26 cellular contexts compared by ENCODE assay signal in genomic region chr9:86809151-86809550, GRCh38.
"Had no signal": no experiment of that assay in that cellular context is flagged by ENCODE, and none has a peak within 500 bp of the region (broad histone marks: within the 10 kb centered on the region; RNA-seq: fewer than 3 reads in every experiment).

No MANE protein-coding gene starts in this region.

- H3K4me3 Mint-ChIP-seq: naive B cell; naive thymus-derived CD8-positive, alpha-beta T cell; stimulated activated memory B cell treated with anti-CD40 and anti-IgM and Interleukin-4, amounts not matched to agents 10 μg/mL and 1 μg/mL and 100 μg/mL, for 72 hours; stimulated activated naive CD8-positive, alpha-beta T cell treated with anti-CD3 and anti-CD28 coated beads, Interleukin-15, amount 100 ng/mL, for 72 hours had no signal

- H3K9me3 Mint-ChIP-seq: naive thymus-derived CD8-positive, alpha-beta T cell; stimulated activated memory B cell treated with anti-CD40 and anti-IgM and Interleukin-4, amounts not matched to agents 10 μg/mL and 1 μg/mL and 100 μg/mL, for 72 hours had no signal

- DNase-seq: naive B cell; naive thymus-derived CD8-positive, alpha-beta T cell; ovary; right cardiac atrium; right lobe of liver; sigmoid colon; small intestine; stimulated activated CD4-positive, alpha-beta T cell treated with anti-CD3 and anti-CD28 coated beads, Interleukin-12 subunit alpha, Interleukin-12 subunit beta, amount 100 ng/mL, for 4 hours; stimulated activated CD4-positive, alpha-beta T cell treated with anti-CD3 and anti-CD28 coated beads, Interleukin-1b, Interleukin-23, amount 100 ng/mL, for 48 hours; stimulated activated CD4-positive, alpha-beta T cell treated with anti-CD3 and anti-CD28 coated beads, Interleukin-4, amount 100 ng/mL, for 1 hour; stimulated activated CD4-positive, alpha-beta T cell treated with anti-CD3 and anti-CD28 coated beads, Interleukin-4, amount 100 ng/mL, for 4 hours; stimulated activated CD8-positive, alpha-beta memory T cell treated with anti-CD3 and anti-CD28 coated beads, Interleukin-4, amount 100 ng/mL, for 48 hours; stimulated activated naive CD4-positive, alpha-beta T cell; stimulated activated naive CD8-positive, alpha-beta T cell treated with anti-CD3 and anti-CD28 coated beads, Interleukin-15, amount 100 ng/mL, for 72 hours; stimulated activated naive CD8-positive, alpha-beta T cell treated with anti-CD3 and anti-CD28 coated beads, Interleukin-15, Interleukin-2, amounts not matched to agents 100 U/mL and 50 U/mL, for 24 hours; substantia nigra; testis; tibial artery; transverse colon; upper lobe of left lung had no signal

- H3K27me3 Mint-ChIP-seq: naive B cell; stimulated activated memory B cell treated with anti-CD40 and anti-IgM and Interleukin-4, amounts not matched to agents 10 μg/mL and 1 μg/mL and 100 μg/mL, for 72 hours had no signal

- ATAC-seq: naive thymus-derived CD8-positive, alpha-beta T cell; right cardiac atrium; right lobe of liver; stimulated activated memory B cell treated with anti-CD40 and anti-IgM and Interleukin-4, amounts not matched to agents 10 μg/mL and 1 μg/mL and 100 μg/mL, for 72 hours; stimulated activated naive CD8-positive, alpha-beta T cell treated with anti-CD3 and anti-CD28 coated beads, Interleukin-15, amount 100 ng/mL, for 72 hours; stimulated activated naive CD8-positive, alpha-beta T cell treated with anti-CD3 and anti-CD28 coated beads, Interleukin-15, Interleukin-2, amounts not matched to agents 100 U/mL and 50 U/mL, for 24 hours had no signal

- H3K27me3 ChIP-seq: neutrophil, ovary, right lobe of liver, sigmoid colon, suprapubic skin, testis, tibial artery, transverse colon, upper lobe of left lung, vagina had no signal

- H3K27ac Mint-ChIP-seq: naive thymus-derived CD8-positive, alpha-beta T cell; stimulated activated memory B cell treated with anti-CD40 and anti-IgM and Interleukin-4, amounts not matched to agents 10 μg/mL and 1 μg/mL and 100 μg/mL, for 72 hours; stimulated activated naive CD8-positive, alpha-beta T cell treated with anti-CD3 and anti-CD28 coated beads, Interleukin-15, amount 100 ng/mL, for 72 hours had no signal

- H3K36me3 Mint-ChIP-seq: naive B cell; naive thymus-derived CD8-positive, alpha-beta T cell; stimulated activated memory B cell treated with anti-CD40 and anti-IgM and Interleukin-4, amounts not matched to agents 10 μg/mL and 1 μg/mL and 100 μg/mL, for 72 hours had no signal

- H3K4me1 ChIP-seq: prostate gland, right lobe of liver, suprapubic skin, tibial artery, upper lobe of left lung, vagina had no signal

- FAIRE-seq: small intestine, urothelium cell line had no signal

- H3K36me3 ChIP-seq: neutrophil, ovary, prostate gland, right lobe of liver, sigmoid colon, suprapubic skin, tibial artery, transverse colon, upper lobe of left lung, vagina had no signal

- H3K9me3 ChIP-seq: neutrophil, ovary, prostate gland, right lobe of liver, sigmoid colon, suprapubic skin, testis, tibial artery, transverse colon, upper lobe of left lung, vagina had no signal

- H3K4me1 Mint-ChIP-seq: naive B cell; naive thymus-derived CD8-positive, alpha-beta T cell; stimulated activated memory B cell treated with anti-CD40 and anti-IgM and Interleukin-4, amounts not matched to agents 10 μg/mL and 1 μg/mL and 100 μg/mL, for 72 hours; stimulated activated naive CD8-positive, alpha-beta T cell treated with anti-CD3 and anti-CD28 coated beads, Interleukin-15, amount 100 ng/mL, for 72 hours had no signal

- H3K4me3 ChIP-seq: ovary, prostate gland, right lobe of liver, sigmoid colon, suprapubic skin, testis, tibial artery, transverse colon, upper lobe of left lung, vagina had no signal

- H3K27ac ChIP-seq: neutrophil, prostate gland, right lobe of liver, sigmoid colon, suprapubic skin, testis, tibial artery, transverse colon, upper lobe of left lung, vagina had no signal
